Comparison of ENCODE assay signal across 16 cellular contexts in the genomic region with DNA sequence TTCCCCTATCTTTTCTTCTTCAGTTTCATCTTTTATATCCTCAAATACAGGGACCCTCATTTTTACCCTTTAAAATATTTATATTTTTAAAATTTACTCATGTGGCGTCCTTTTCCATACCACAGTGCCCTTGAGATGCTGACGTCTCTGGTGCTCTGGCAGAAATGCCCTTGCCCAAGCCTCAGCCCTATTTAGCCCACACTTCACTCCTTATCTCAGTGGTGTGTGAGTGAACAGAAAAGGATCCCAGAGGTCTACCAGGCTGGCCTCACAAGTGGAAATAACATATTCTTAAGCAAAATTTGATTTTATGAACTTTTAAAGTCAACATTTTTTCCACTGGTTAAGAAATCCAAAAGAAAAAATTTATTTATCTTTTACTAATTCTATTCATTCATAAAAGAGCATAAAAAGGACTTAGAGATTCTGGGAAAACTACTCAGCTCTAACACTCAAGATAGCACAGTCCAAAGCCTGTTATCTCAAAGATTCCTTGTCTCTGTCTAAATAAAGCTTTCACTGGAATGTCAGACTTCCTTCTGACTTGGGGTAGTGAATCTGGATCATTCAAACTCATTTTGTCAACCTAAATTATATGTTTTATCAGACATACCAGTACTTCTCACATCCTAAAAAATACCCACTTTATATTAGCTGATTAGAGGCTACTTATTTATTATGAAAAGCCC. TPM values are rescaled to one million over a fixed set of nuclear protein-coding genes. Genes with fewer than 3 reads are reported as not detected.
DNase-seq lines count a peak whose midpoint lies in the region; ATAC-seq and TF ChIP-seq lines count a peak whose summit lies in the region.
"Had no signal": no experiment of that assay in that cellular context is flagged by ENCODE, and none has a peak within 500 bp of the region (broad histone marks: within the 10 kb centered on the region; RNA-seq: fewer than 3 reads in every experiment).

A gene with protein sequence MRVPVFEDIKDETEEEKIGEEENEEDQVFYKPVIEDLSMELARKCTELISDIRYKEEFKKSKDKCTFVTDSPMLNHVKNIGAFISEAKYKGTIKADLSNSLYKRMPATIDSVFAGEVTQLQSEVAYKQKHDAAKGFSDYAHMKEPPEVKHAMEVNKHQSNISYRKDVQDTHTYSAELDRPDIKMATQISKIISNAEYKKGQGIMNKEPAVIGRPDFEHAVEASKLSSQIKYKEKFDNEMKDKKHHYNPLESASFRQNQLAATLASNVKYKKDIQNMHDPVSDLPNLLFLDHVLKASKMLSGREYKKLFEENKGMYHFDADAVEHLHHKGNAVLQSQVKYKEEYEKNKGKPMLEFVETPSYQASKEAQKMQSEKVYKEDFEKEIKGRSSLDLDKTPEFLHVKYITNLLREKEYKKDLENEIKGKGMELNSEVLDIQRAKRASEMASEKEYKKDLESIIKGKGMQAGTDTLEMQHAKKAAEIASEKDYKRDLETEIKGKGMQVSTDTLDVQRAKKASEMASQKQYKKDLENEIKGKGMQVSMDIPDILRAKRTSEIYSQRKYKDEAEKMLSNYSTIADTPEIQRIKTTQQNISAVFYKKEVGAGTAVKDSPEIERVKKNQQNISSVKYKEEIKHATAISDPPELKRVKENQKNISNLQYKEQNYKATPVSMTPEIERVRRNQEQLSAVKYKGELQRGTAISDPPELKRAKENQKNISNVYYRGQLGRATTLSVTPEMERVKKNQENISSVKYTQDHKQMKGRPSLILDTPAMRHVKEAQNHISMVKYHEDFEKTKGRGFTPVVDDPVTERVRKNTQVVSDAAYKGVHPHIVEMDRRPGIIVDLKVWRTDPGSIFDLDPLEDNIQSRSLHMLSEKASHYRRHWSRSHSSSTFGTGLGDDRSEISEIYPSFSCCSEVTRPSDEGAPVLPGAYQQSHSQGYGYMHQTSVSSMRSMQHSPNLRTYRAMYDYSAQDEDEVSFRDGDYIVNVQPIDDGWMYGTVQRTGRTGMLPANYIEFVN (minus strand): TSS at position 166 of the 689 bp plus-strand sequence. CDS start 106 bp downstream, at position 60.

- no peaks in the 10 kb centered on the region for H3K36me3 ChIP-seq in Panc1 (ENCODE audit: control insufficient read depth, insufficient read depth, low read length)
- no peaks in the 10 kb centered on the region for H3K36me3 ChIP-seq in mesendoderm (ENCODE audit: control insufficient read depth, insufficient read depth, low read length)
- H3K36me3 ChIP-seq in tibial nerve = no peaks in the 10 kb centered on the region
- H3K36me3 ChIP-seq: esophagus muscularis mucosa, HAP-1, MG63 had no signal

- H3K27ac ChIP-seq in Panc1 (ENCODE audit: low read length) (no peak within 1 kb of the TSS), mesendoderm (ENCODE audit: low read depth, low read length) (no peak within 1 kb of the TSS), tibial nerve (no peak within 1 kb of the TSS), substantia nigra (ENCODE audit: low read depth, low read length, poor library complexity, severe bottlenecking) (no peak within 1 kb of the TSS)
- H3K27ac ChIP-seq: esophagus muscularis mucosa had no signal

- H3K4me3 ChIP-seq in Panc1 (ENCODE audit: low read depth in 2 of 2, low read length in 2 of 2) (no peak within 1 kb of the TSS), mesendoderm (ENCODE audit: low read length) (no peak within 1 kb of the TSS), tibial nerve (no peak within 1 kb of the TSS)
- H3K4me3 ChIP-seq: esophagus muscularis mucosa, HAP-1, MG63 had no signal

- no peak within 1 kb of the TSS for H2BK5ac ChIP-seq in mesendoderm (ENCODE audit: low read length)

- H2BK120ac ChIP-seq in mesendoderm (ENCODE audit: low read depth, low read length) = no peak within 1 kb of the TSS

- DNase-seq in Panc1 (ENCODE audit: low read depth, low spot score) (no peak), Right ventricle myocardium inferior (ENCODE audit: missing footprints) (no peak), mesendoderm (peak; percentile 45), tibial nerve (ENCODE audit: low spot score in 2 of 2) (no peak), substantia nigra (lab: John Stamatoyannopoulos, UW) (no peak)
- no peak for DNase-seq in stimulated activated CD4-positive, alpha-beta T cell treated with anti-CD3 and anti-CD28 coated beads, Interleukin-2, amount 100 ng/mL, for 24 hours
- DNase-seq: anterior cingulate cortex, dermis blood vessel endothelial cell, hypothalamus, MG63, NCI-H187, NCI-H526 had no signal

- H3K9ac ChIP-seq in mesendoderm (ENCODE audit: low read length) = no peak within 1 kb of the TSS

- no peak within 1 kb of the TSS for H3K4me2 ChIP-seq in mesendoderm (ENCODE audit: low read length)

- intact Hi-C loops in Panc1 (cut with micrococcal nuclease; ENCODE audit: unreplicated experiment) = no loop called here
- intact Hi-C loops in Right ventricle myocardium inferior (cut with DNase I) = loop anchor here (2.0 to 10.0 kb wide), 2 partner anchors 172 to 628 kb away; a partner anchor contains a TSS

- no peak within 1 kb of the TSS for H3K18ac ChIP-seq in mesendoderm (ENCODE audit: low read length)

- H3K79me2 ChIP-seq in mesendoderm (ENCODE audit: control insufficient read depth, insufficient read depth, low read length) = no peaks in the 10 kb centered on the region

- WGBS in mesendoderm (ENCODE audit: extremely low coverage, insufficient coverage, low lambda C conversion rate) = no CpG with 5 or more reads among the region's 2 CpGs
- WGBS in tibial nerve, 2 donors = 84 to 91% methylated on average over 2 of the region's 2 CpGs

- TF ChIP-seq EP300 in tibial nerve (IDR thresholded peaks at IDR 0.05) = no peak

- in situ Hi-C loops in Panc1 (cut with HindIII; ENCODE audit: low pct_unique_long_range_greater_than_20kb, low sequenced_read_pairs) = no loop called here

- no peak within 1 kb of the TSS for H3K23ac ChIP-seq in mesendoderm (ENCODE audit: low read length)

- no peak within 1 kb of the TSS for H3K4ac ChIP-seq in mesendoderm (ENCODE audit: low read depth, low read length)

- POLR2A ChIA-PET in Panc1 (lab: Charles Lee) = no interaction called here

- no peak within 1 kb of the TSS for H4K8ac ChIP-seq in mesendoderm (ENCODE audit: low read depth, low read length)

- H3K9me3 ChIP-seq in Panc1 (ENCODE audit: control insufficient read depth, insufficient read depth, low read depth, low read length) = no peaks in the 10 kb centered on the region
- no peaks in the 10 kb centered on the region for H3K9me3 ChIP-seq in tibial nerve
- H3K9me3 ChIP-seq: esophagus muscularis mucosa, HAP-1, MG63 had no signal

- BruUV-seq in Panc1 (replicated peaks; lab: Mats Ljungman, UMichigan) = no TSS peak

- no peak within 1 kb of the TSS for H2BK15ac ChIP-seq in mesendoderm (replicated peaks; ENCODE audit: low read depth)

- CTCF ChIA-PET in Panc1 (lab: Charles Lee) = no interaction called here

- H3K27me3 ChIP-seq in Panc1 (ENCODE audit: control insufficient read depth, insufficient read depth, low read length) = no peaks in the 10 kb centered on the region
- no peaks in the 10 kb centered on the region for H3K27me3 ChIP-seq in mesendoderm (ENCODE audit: insufficient read depth, low read length, poor library complexity)
- no peaks in the 10 kb centered on the region for H3K27me3 ChIP-seq in tibial nerve
- H3K27me3 ChIP-seq: esophagus muscularis mucosa, MG63 had no signal

- no peak for TF ChIP-seq CTCF in Panc1 (IDR thresholded peaks at IDR 0.05)
- no peak for TF ChIP-seq CTCF in tibial nerve (IDR thresholded peaks at IDR 0.05)

- no peak within 1 kb of the TSS for H4K5ac ChIP-seq in mesendoderm (ENCODE audit: low read length)

- no peak within 1 kb of the TSS for H2AK5ac ChIP-seq in mesendoderm (ENCODE audit: low read length)

- ATAC-seq in Panc1 = no peak
- ATAC-seq in Right ventricle myocardium inferior = peak; percentile 81
- ATAC-seq in HG03280 (IDR thresholded peaks at IDR 0.05; ENCODE audit: unreplicated experiment) = no peak
- ATAC-seq in activated CD4-positive, CD25-positive, alpha-beta regulatory T cell treated with anti-CD3 and anti-CD28 coated beads, Interleukin-2, amount 50 U/mL, for 24 hours = no peak

- TF ChIP-seq POLR2A in tibial nerve (IDR thresholded peaks at IDR 0.05) = no peak

- H3K79me1 ChIP-seq in mesendoderm (ENCODE audit: low read length) = no peaks in the 10 kb centered on the region

- H3K4me1 ChIP-seq in Panc1 (ENCODE audit: control insufficient read depth, insufficient read depth, low read length) = no peaks in the 10 kb centered on the region
- H3K4me1 ChIP-seq in mesendoderm (ENCODE audit: control insufficient read depth, low read depth, low read length) = peaks cover 4% of the 10 kb centered on the region
- no peaks in the 10 kb centered on the region for H3K4me1 ChIP-seq in tibial nerve
- H3K4me1 ChIP-seq: esophagus muscularis mucosa, HAP-1 had no signal

- no peak within 1 kb of the TSS for H3K56ac ChIP-seq in mesendoderm (ENCODE audit: low read length)

RNA-seq across cellular contexts. Expression of the gene that starts here (rescaled TPM):
- total RNA-seq in Panc1 (2021; ENCODE audit: unreplicated experiment) = 32.3 TPM
- 15.4 TPM for polyA plus RNA-seq in Panc1 (2012; ENCODE audit: insufficient read length)
- total RNA-seq in Right ventricle myocardium inferior = 666 TPM
- 5.3 TPM for polyA plus RNA-seq in mesendoderm (2013, experiment 1 of 2)
- 5.2 TPM for polyA plus RNA-seq in mesendoderm (2013, experiment 2 of 2)
- 10 to 100 TPM; 34.5 to 61.2 (median 49.7) TPM for total RNA-seq in tibial nerve

Comparison
In these comparisons a context has a peak if more than half of its experiments do, and no peak if none do; other contexts are left out.
1. RNA of the gene that starts here (total RNA-seq): 666 TPM in Right ventricle myocardium inferior (single experiment); 34.5 to 61.2 TPM in tibial nerve and 32.3 TPM in Panc1 (single experiment); every median in the first group is over 10 times any median in the second.